Comparison of ENCODE assay signal across 22 cellular contexts in the genomic region with DNA sequence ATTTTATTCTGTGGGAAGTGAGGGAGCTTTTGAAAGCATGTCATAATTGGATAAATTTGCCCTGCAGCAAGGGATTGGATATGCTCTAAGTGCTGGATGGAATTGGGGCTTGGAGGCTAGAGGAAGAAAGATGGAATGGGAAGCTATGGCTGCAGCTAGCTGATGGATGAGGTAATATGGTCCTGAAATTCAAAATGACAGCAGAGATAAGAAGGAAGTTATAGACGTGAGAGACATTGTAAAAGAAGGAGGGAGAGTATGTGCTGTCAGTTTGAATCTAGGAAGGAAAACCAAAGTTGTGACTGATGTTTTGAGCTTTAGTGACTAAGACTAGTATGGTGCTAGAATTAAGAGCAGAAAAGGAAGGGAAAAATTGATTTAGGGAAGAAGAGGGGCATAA.
"Had no signal": no experiment of that assay in that cellular context is flagged by ENCODE, and none has a peak within 500 bp of the region (broad histone marks: within the 10 kb centered on the region; RNA-seq: fewer than 3 reads in every experiment).

No MANE protein-coding gene starts in this region.

- H3K36me3 ChIP-seq: colonic mucosa, esophagus muscularis mucosa, esophagus squamous epithelium, gastrocnemius medialis, gastroesophageal sphincter, heart left ventricle, heart right ventricle had no signal

- H3K9me3 ChIP-seq: colonic mucosa, esophagus muscularis mucosa, esophagus squamous epithelium, gastrocnemius medialis, gastroesophageal sphincter, heart left ventricle had no signal

- H3K4me3 Mint-ChIP-seq: dendritic cell treated with granulocyte-macrophage colony-stimulating factor and Interleukin-4, amounts not matched to agents 40 ng/mL and 50 ng/mL, for 4 days; effector memory CD8-positive, alpha-beta T cell; endodermal cell had no signal

- H3K4me3 ChIP-seq: colonic mucosa, coronary artery, dorsolateral prefrontal cortex, esophagus muscularis mucosa, esophagus squamous epithelium, gastrocnemius medialis, gastroesophageal sphincter, heart left ventricle, heart right ventricle had no signal

- H3K27ac Mint-ChIP-seq: dendritic cell treated with granulocyte-macrophage colony-stimulating factor and Interleukin-4, amounts not matched to agents 40 ng/mL and 50 ng/mL, for 4 days; effector memory CD8-positive, alpha-beta T cell; endodermal cell had no signal

- H3K4me1 ChIP-seq: colonic mucosa, esophagus muscularis mucosa, gastrocnemius medialis, gastroesophageal sphincter, heart left ventricle, heart right ventricle had no signal

- H3K27me3 Mint-ChIP-seq: dendritic cell treated with granulocyte-macrophage colony-stimulating factor and Interleukin-4, amounts not matched to agents 40 ng/mL and 50 ng/mL, for 4 days; effector memory CD8-positive, alpha-beta T cell had no signal

- H3K9me3 Mint-ChIP-seq: endodermal cell had no signal

- H3K27ac ChIP-seq: colonic mucosa, coronary artery, dorsolateral prefrontal cortex, epithelial cell of prostate, esophagus muscularis mucosa, esophagus squamous epithelium, foreskin keratinocyte, gastrocnemius medialis, gastroesophageal sphincter, heart left ventricle, heart right ventricle had no signal

- DNase-seq: colonic mucosa; cortex of kidney; dermis blood vessel endothelial cell; dorsolateral prefrontal cortex; effector CD4-positive, alpha-beta T cell; effector CD8-positive, alpha-beta T cell; effector memory CD4-positive, alpha-beta T cell; effector memory CD8-positive, alpha-beta T cell; endodermal cell; erythroblast; esophagus squamous epithelium; foreskin keratinocyte; gastrocnemius medialis; glutamatergic neuron; head of caudate nucleus; heart left ventricle; heart right ventricle had no signal
